Comparison of ENCODE assay signal across 8 cellular contexts in genomic region chr4:84583871-84584373, GRCh38. TPM values are rescaled to one million over a fixed set of nuclear protein-coding genes. Genes with fewer than 3 reads are reported as not detected.
DNase-seq lines count a peak whose midpoint lies in the region; ATAC-seq, FAIRE-seq and TF ChIP-seq lines count a peak whose summit lies in the region.

No MANE protein-coding gene starts in this region.

- POLR2A ChIA-PET in HepG2 (lab: Yijun Ruan, JAX): no interaction called here

- TF ChIP-seq EP300 in HepG2 (IDR thresholded peaks at IDR 0.05; ENCODE audit: low read depth in 2 of 2, low read length in 2 of 2) (no peak), HepG2 (CRISPR knock-in tag; IDR thresholded peaks at IDR 0.05; ENCODE audit: borderline replicate concordance) (no peak), upper lobe of left lung (IDR thresholded peaks at IDR 0.05) (no peak)

- H3K79me2 ChIP-seq in HepG2 (ENCODE audit: insufficient read depth, low read length): no peaks in the 10 kb centered on the region

- H4K20me1 ChIP-seq in HepG2 (ENCODE audit: insufficient read depth, low read length): no peaks in the 10 kb centered on the region

- H3K27me3 ChIP-seq in adrenal gland: no peaks in the 10 kb centered on the region
- peaks cover 2 to 21% of the 10 kb centered on the region in 2 experiments; a peak in 2 of 5 replicates for H3K27me3 ChIP-seq in HepG2 (ENCODE audit: control insufficient read depth in 1 of 2, insufficient read depth in 2 of 2, low read length in 2 of 2)
- H3K27me3 ChIP-seq in upper lobe of left lung: peaks cover 0 to 18% (median 1%) of the 10 kb centered on the region in 4 donors

- TF ChIP-seq RAD21 in HepG2 (CRISPR knock-in tag; IDR thresholded peaks at IDR 0.05): no peak

- H3K4me1 ChIP-seq in adrenal gland (replicated peaks in 1 of 2) (peaks cover 4 to 7% of the 10 kb centered on the region in 2 donors), HepG2 (ENCODE audit: insufficient read depth, low read length) (peaks cover 36% of the 10 kb centered on the region), upper lobe of left lung (peaks cover 14 to 20% (median 16%) of the 10 kb centered on the region in 4 donors)

- in situ Hi-C loops in HepG2 (cut with HindIII; ENCODE audit: extremely low pct_ligation_motif_present, low pct_unique_long_range_greater_than_20kb): loop anchor here (5.0 to 10.0 kb wide), 2 partner anchors 123 to 381 kb away; partner anchors contain the start of gene WDFY3

- H3K4me2 ChIP-seq in HepG2 (ENCODE audit: low read depth, low read length): peak overlapping the region; percentile 91

- no peak for TF ChIP-seq POLR2A in adrenal gland (IDR thresholded peaks at IDR 0.05)
- no peak for TF ChIP-seq POLR2A in HepG2 (IDR thresholded peaks at IDR 0.05; ENCODE audit: insufficient read depth in 1 of 2, low read depth in 2 of 2, low read length in 2 of 2)
- TF ChIP-seq POLR2A in upper lobe of left lung (IDR thresholded peaks at IDR 0.05): no peak

- H3K27ac ChIP-seq in adrenal gland (peak overlapping the region in 3 of 5 donors; percentile 77 to 85 (median 81)), HepG2 (ENCODE audit: extremely low read length, insufficient read depth, low read length) (no peak overlapping the region), upper lobe of left lung (peak overlapping the region; percentile 85 to 89 (median 86))

- no peaks in the 10 kb centered on the region for H3K36me3 ChIP-seq in adrenal gland (replicated peaks in 1 of 2)
- no peaks in the 10 kb centered on the region for H3K36me3 ChIP-seq in HepG2 (replicated peaks in 1 of 2; ENCODE audit: control insufficient read depth in 1 of 2, insufficient read depth in 2 of 2, low read length in 2 of 2)
- no peaks in the 10 kb centered on the region for H3K36me3 ChIP-seq in upper lobe of left lung

- no peaks in the 10 kb centered on the region for H3K9me3 ChIP-seq in adrenal gland (replicated peaks in 1 of 3)
- peaks cover 5% of the 10 kb centered on the region; the same call in 1 of the 2 replicates for H3K9me3 ChIP-seq in HepG2 (ENCODE audit: low read length)
- H3K9me3 ChIP-seq in upper lobe of left lung: no peaks in the 10 kb centered on the region

- no peak for FAIRE-seq in HepG2 (lab: Jason Lieb, UNC)

- no peak for TF ChIP-seq CTCF in AG09309 (IDR thresholded peaks at IDR 0.05; ENCODE audit: control insufficient read depth, insufficient read depth, low read depth, low read length, missing control alignments)
- TF ChIP-seq CTCF in adrenal gland (IDR thresholded peaks at IDR 0.05): peak in 4 of 6 experiments; percentile 10 to 26 (median 20)
- no peak for TF ChIP-seq CTCF in HepG2 (CRISPR knock-in tag; IDR thresholded peaks at IDR 0.05)
- TF ChIP-seq CTCF in upper lobe of left lung (IDR thresholded peaks at IDR 0.05): no peak

- H3K4me3 ChIP-seq in AG09309 (ENCODE audit: control insufficient read depth, low read depth, low read length): peak overlapping the region; percentile 45
- H3K4me3 ChIP-seq in adrenal gland: peak overlapping the region in 2 of 4 donors; percentile 79 to 86
- peak overlapping the region; percentile 71 to 84 (median 71) for H3K4me3 ChIP-seq in HepG2 (replicated peaks in 1 of 3; ENCODE audit: insufficient read depth in 1 of 3, low read depth in 2 of 3, low read length in 3 of 3)
- peak overlapping the region; percentile 40 to 89 (median 72) for H3K4me3 ChIP-seq in upper lobe of left lung

- no TSS peak for BruUV-seq in HepG2 (replicated peaks; lab: Mats Ljungman, UMichigan)

- peak overlapping the region; percentile 61; the same call in 1 of the 2 replicates for H3K9ac ChIP-seq in HepG2 (ENCODE audit: insufficient read depth, low read depth, low read length)

- ATAC-seq in HG02870 (IDR thresholded peaks at IDR 0.05; ENCODE audit: unreplicated experiment) (peak; percentile 39), HepG2 (no peak; the same call in 2 of the 3 replicates), upper lobe of left lung (ENCODE audit: low FRiP score in 2 of 2) (no peak), HG02970 (IDR thresholded peaks at IDR 0.05; ENCODE audit: low FRiP score, unreplicated experiment) (no peak)

- DNase-seq in AG09309 (ENCODE audit: low read depth): no peak
- DNase-seq in adrenal gland: no peak
- DNase-seq in HepG2 (ENCODE audit: low spot score): no peak
- DNase-seq in upper lobe of left lung: no peak
- no peak for DNase-seq in NCI-H1092 treated with DMSO at 0.1 percent for 48 hours (lab: John Stamatoyannopoulos, UW)
- DNase-seq in T-helper 9 cell: no peak

- CTCF ChIA-PET in HepG2 (lab: Yijun Ruan, JAX; ENCODE audit: low intra/inter-chr PET ratio, low total read pairs): no interaction called here

- WGBS in adrenal gland, 4 donors: 14 to 18% (median 18%) methylated on average over 15 of the region's 15 CpGs
- 6% methylated on average over 15 of the region's 15 CpGs for WGBS in HepG2 (ENCODE audit: low lambda C conversion rate)
- 16 to 24% methylated on average over 13 to 15 of the region's 15 CpGs for WGBS in upper lobe of left lung, 2 donors

- intact Hi-C loops in adrenal gland (cut with DNase I) (no loop called here), HepG2 (cut with micrococcal nuclease; ENCODE audit: unreplicated experiment) (loop anchor here (5.0 kb wide), 1 partner anchor 98 kb away; no protein-coding TSS in a partner anchor)

- H2AFZ ChIP-seq in HepG2 (ENCODE audit: low read length): no peak overlapping the region

TF ChIP-seq in HepG2, 621 proteins besides CTCF, POLR2A, EP300 and RAD21:
- TF ChIP-seq RBAK (CRISPR knock-in tag; IDR thresholded peaks at IDR 0.05) (no peak), REPIN1 (CRISPR knock-in tag; IDR thresholded peaks at IDR 0.05; ENCODE audit: borderline replicate concordance, low read depth) (no peak), EZH2 (conservative IDR thresholded peaks at IDR 0.05; ENCODE audit: low read depth, low read length) (0 out of 2 replicates have a peak, but pooled peaks have one; percentile 72), ZNF691 (CRISPR knock-in tag; IDR thresholded peaks at IDR 0.05; ENCODE audit: borderline replicate concordance, low read depth) (no peak)

RNA-seq across cellular contexts. Expression of gene CDS1, which starts 1.0 kb away (rescaled TPM):
- 10 to 100 TPM in 4 of 8 donors, 1 to 10 TPM in 4; 5.3 to 17.8 (median 10.1) TPM for total RNA-seq in adrenal gland
- polyA plus RNA-seq in adrenal gland: 1 to 10 TPM; 2.6 to 8.0 (median 3.7) TPM
- total RNA-seq in HepG2 (2016; rRNA removed; fragmentation: Illumina TruSeq; extraction: Trizol): 2.1 TPM in 2 replicates
- 0.40 and 0.44 TPM in 2 replicates for total RNA-seq in HepG2 (2016; cell fraction: cytosol; rRNA removed; fragmentation: Illumina TruSeq; extraction: Trizol; ENCODE audit: low read depth)
- total RNA-seq in HepG2 (2016; cell fraction: insoluble cytoplasmic fraction; rRNA removed; fragmentation: Illumina TruSeq; extraction: Trizol): 1.8 and 2.1 TPM in 2 replicates
- 1.6 and 2.2 TPM in 2 replicates for total RNA-seq in HepG2 (2016; cell fraction: membrane; rRNA removed; fragmentation: Illumina TruSeq; extraction: Trizol)
- total RNA-seq in HepG2 (2016; cell fraction: nucleus; rRNA removed; fragmentation: Illumina TruSeq; extraction: Trizol): 3.1 and 3.2 TPM in 2 replicates
- polyA plus RNA-seq in HepG2 (2011; rRNA removed): 3.1 and 3.2 TPM in 2 replicates
- polyA plus RNA-seq in HepG2 (2011; cell fraction: cytosol; rRNA removed): 1.7 and 2.9 TPM in 2 replicates
- 1.4 and 1.8 TPM in 2 replicates for polyA plus RNA-seq in HepG2 (2011; cell fraction: nucleus; rRNA removed)
- polyA plus RNA-seq in HepG2 (2012): 1.7 and 1.8 TPM in 2 replicates
- 0.34 and 0.45 TPM in 2 replicates for polyA plus RNA-seq in HepG2 (2016; cell fraction: cytosol; fragmentation: Illumina TruSeq; extraction: Trizol; ENCODE audit: low read depth)
- polyA plus RNA-seq in HepG2 (2016; cell fraction: insoluble cytoplasmic fraction; fragmentation: Illumina TruSeq; extraction: Trizol; ENCODE audit: low read depth): 2.3 and 3.1 TPM in 2 replicates
- 1.3 and 1.5 TPM in 2 replicates for polyA plus RNA-seq in HepG2 (2016; cell fraction: membrane; fragmentation: Illumina TruSeq; extraction: Trizol; ENCODE audit: low read depth)
- polyA plus RNA-seq in HepG2 (2016; cell fraction: nucleus; fragmentation: Illumina TruSeq; extraction: Trizol; ENCODE audit: insufficient read depth, low read depth): 3.3 and 4.5 TPM in 2 replicates
- polyA minus RNA-seq in HepG2 (2011; rRNA and poly(A)+ RNA removed; ENCODE audit: low replicate concordance): 1.4 and 5.8 TPM in 2 replicates
- 2.6 and 2.7 TPM in 2 replicates for polyA minus RNA-seq in HepG2 (2011; cell fraction: cytosol; rRNA and poly(A)+ RNA removed)
- polyA minus RNA-seq in HepG2 (2011; cell fraction: nucleus; rRNA and poly(A)+ RNA removed): 3.3 and 4.0 TPM in 2 replicates
- 10 to 100 TPM in 5 of 6 donors, 1 to 10 TPM in 1; 6.5 to 39.8 (median 19.2) TPM for total RNA-seq in upper lobe of left lung

Comparison
In these comparisons a context has a peak if more than half of its experiments do, and no peak if none do; other contexts are left out.
1. CTCF ChIP-seq: peak in adrenal gland (4 of 6); none in AG09309 (single experiment), HepG2 (single experiment) and upper lobe of left lung (0 of 6).